In genomic region chr1:67754526-67754920, GRCh38 we compare ENCODE assay signal across 22 cellular contexts.
DNase-seq lines count a peak whose midpoint lies in the region; ATAC-seq and TF ChIP-seq lines count a peak whose summit lies in the region.
"Had no signal": no experiment of that assay in that cellular context is flagged by ENCODE, and none has a peak within 500 bp of the region (broad histone marks: within the 10 kb centered on the region; RNA-seq: fewer than 3 reads in every experiment).

No MANE protein-coding gene starts in this region.

- POLR2A ChIA-PET in OCI-LY7 (lab: Charles Lee): interaction anchor here (1.0 to 6.2 kb wide), 12 partner anchors 10 to 218 kb away, joined by 3 to 40 read pairs (median 3); partner anchors contain the start of gene GADD45A

- no peaks in the 10 kb centered on the region for H3K27me3 ChIP-seq in BLaER1
- H3K27me3 ChIP-seq: spleen, tibial nerve had no signal

- peaks cover 26% of the 10 kb centered on the region for H3K4me1 ChIP-seq in BLaER1
- peaks cover 41% of the 10 kb centered on the region for H3K4me1 ChIP-seq in OCI-LY7 (ENCODE audit: insufficient read depth, low read length, poor library complexity, severe bottlenecking)

- BruUV-seq in OCI-LY7 (replicated peaks; lab: Mats Ljungman, UMichigan): no TSS peak

- H3K27ac ChIP-seq in BLaER1: no peak overlapping the region
- H3K27ac ChIP-seq in OCI-LY7 (ENCODE audit: low read depth, low read length, poor library complexity, severe bottlenecking): no peak overlapping the region
- H3K27ac ChIP-seq: spleen had no signal

- peak overlapping the region; percentile 29 for H3K27ac Mint-ChIP-seq in dendritic cell treated with granulocyte-macrophage colony-stimulating factor and Interleukin-4, amounts not matched to agents 40 ng/mL and 50 ng/mL, for 4 days
- peak overlapping the region; percentile 31 for H3K27ac Mint-ChIP-seq in nephron progenitor cell
- H3K27ac Mint-ChIP-seq: activated CD8-positive, alpha-beta memory T cell treated with anti-CD3 and anti-CD28 coated beads, Interleukin-2, amount 10 ng/mL, durations not matched to agents 7 days and 5 days; activated naive CD8-positive, alpha-beta T cell; H9; stimulated activated naive CD8-positive, alpha-beta T cell treated with anti-CD3 and anti-CD28 coated beads, Interleukin-15, Interleukin-2, amounts not matched to agents 100 ng/mL and 50 ng/mL, for 24 hours had no signal

- H3K36me3 ChIP-seq in BLaER1 (no peaks in the 10 kb centered on the region), OCI-LY7 (ENCODE audit: insufficient read depth, low read length) (no peaks in the 10 kb centered on the region)
- H3K36me3 ChIP-seq: spleen, tibial nerve had no signal

- ATAC-seq in GM18868 (IDR thresholded peaks at IDR 0.05; ENCODE audit: unreplicated experiment): no peak
- ATAC-seq in HG02884 (IDR thresholded peaks at IDR 0.05; ENCODE audit: unreplicated experiment): no peak
- ATAC-seq in HG02623 (IDR thresholded peaks at IDR 0.05; ENCODE audit: unreplicated experiment): no peak

- H3K9me3 ChIP-seq in BLaER1 (no peaks in the 10 kb centered on the region), OCI-LY7 (ENCODE audit: low read length) (no peaks in the 10 kb centered on the region)
- H3K9me3 ChIP-seq: spleen, tibial nerve had no signal

- no peak for TF ChIP-seq CTCF in OCI-LY7 (conservative IDR thresholded peaks at IDR 0.05; ENCODE audit: low read length)
- TF ChIP-seq CTCF in nephron progenitor cell (IDR thresholded peaks at IDR 0.05): no peak

- no peak overlapping the region for H3K4me3 Mint-ChIP-seq in dendritic cell treated with granulocyte-macrophage colony-stimulating factor and Interleukin-4, amounts not matched to agents 40 ng/mL and 50 ng/mL, for 4 days
- no peak overlapping the region for H3K4me3 Mint-ChIP-seq in nephron progenitor cell
- H3K4me3 Mint-ChIP-seq: activated CD8-positive, alpha-beta memory T cell treated with anti-CD3 and anti-CD28 coated beads, Interleukin-2, amount 10 ng/mL, durations not matched to agents 7 days and 5 days; activated naive CD8-positive, alpha-beta T cell; H9; stimulated activated naive CD8-positive, alpha-beta T cell treated with anti-CD3 and anti-CD28 coated beads, Interleukin-15, Interleukin-2, amounts not matched to agents 100 ng/mL and 50 ng/mL, for 24 hours had no signal

- H2AFZ ChIP-seq in OCI-LY7 (ENCODE audit: low read length): peak overlapping the region; percentile 91

- CTCF ChIA-PET in OCI-LY7 (lab: Charles Lee; ENCODE audit: unreplicated experiment): interaction anchor here (0.7 to 1.3 kb wide), 2 partner anchors 32 to 60 kb away, joined by 3 read pairs; no protein-coding TSS in a partner anchor

- no peak overlapping the region for H3K9ac ChIP-seq in BLaER1

- no peaks in the 10 kb centered on the region for H3K79me2 ChIP-seq in OCI-LY7 (ENCODE audit: insufficient read depth, low read depth, low read length)

- H3K4me2 ChIP-seq in BLaER1 (peak overlapping the region; percentile 42), OCI-LY7 (ENCODE audit: low read length) (peak overlapping the region; percentile 44)

- H4K20me1 ChIP-seq in BLaER1 (no peaks in the 10 kb centered on the region), OCI-LY7 (ENCODE audit: insufficient read depth, low read length) (no peaks in the 10 kb centered on the region)

- peaks cover 22% of the 10 kb centered on the region for H3K4me1 Mint-ChIP-seq in dendritic cell treated with granulocyte-macrophage colony-stimulating factor and Interleukin-4, amounts not matched to agents 40 ng/mL and 50 ng/mL, for 4 days (ENCODE audit: low read depth)
- H3K4me1 Mint-ChIP-seq in nephron progenitor cell: peaks cover 79% of the 10 kb centered on the region

- intact Hi-C loops in OCI-LY7 (cut with micrococcal nuclease; ENCODE audit: unreplicated experiment): no loop called here
- intact Hi-C loops in dendritic cell treated with granulocyte-macrophage colony-stimulating factor and Interleukin-4, amounts not matched to agents 40 ng/mL and 50 ng/mL, for 4 days (cut with micrococcal nuclease): loop anchor here (10.0 kb wide), 1 partner anchor 190 kb away; no protein-coding TSS in a partner anchor

- H3K9me3 Mint-ChIP-seq in dendritic cell treated with granulocyte-macrophage colony-stimulating factor and Interleukin-4, amounts not matched to agents 40 ng/mL and 50 ng/mL, for 4 days: no peaks in the 10 kb centered on the region
- H3K9me3 Mint-ChIP-seq in nephron progenitor cell: no peaks in the 10 kb centered on the region
- H3K9me3 Mint-ChIP-seq: H9; stimulated activated naive CD8-positive, alpha-beta T cell treated with anti-CD3 and anti-CD28 coated beads, Interleukin-15, Interleukin-2, amounts not matched to agents 100 ng/mL and 50 ng/mL, for 24 hours had no signal

- no peak for DNase-seq in OCI-LY7 (ENCODE audit: low spot score)
- no peak for DNase-seq in nephron progenitor cell
- no peak for DNase-seq in NCI-H526 (lab: John Stamatoyannopoulos, UW)
- DNase-seq: activated CD8-positive, alpha-beta memory T cell treated with anti-CD3 and anti-CD28 coated beads, Interleukin-2, amount 10 ng/mL, durations not matched to agents 7 days and 5 days; C1 segment of cervical spinal cord; cerebellar nuclear complex; effector CD4-positive, alpha-beta T cell; H9; NCI-H1105 treated with DMSO at 0.1 percent for 48 hours; NCI-H2081; NCI-H345; SIG-M5; spleen; stimulated activated CD4-positive, alpha-beta T cell treated with anti-CD3 and anti-CD28 coated beads, Interleukin-4, amount 100 ng/mL, for 1 hour had no signal

- no peaks in the 10 kb centered on the region for H3K36me3 Mint-ChIP-seq in dendritic cell treated with granulocyte-macrophage colony-stimulating factor and Interleukin-4, amounts not matched to agents 40 ng/mL and 50 ng/mL, for 4 days (ENCODE audit: low read depth)
- peaks cover 16% of the 10 kb centered on the region for H3K36me3 Mint-ChIP-seq in nephron progenitor cell (ENCODE audit: low read depth)
- H3K36me3 Mint-ChIP-seq: activated CD8-positive, alpha-beta memory T cell treated with anti-CD3 and anti-CD28 coated beads, Interleukin-2, amount 10 ng/mL, durations not matched to agents 7 days and 5 days; activated naive CD8-positive, alpha-beta T cell had no signal

- no peaks in the 10 kb centered on the region for H3K9me2 ChIP-seq in OCI-LY7 (ENCODE audit: insufficient read depth, low read length)

- H3K27me3 Mint-ChIP-seq in dendritic cell treated with granulocyte-macrophage colony-stimulating factor and Interleukin-4, amounts not matched to agents 40 ng/mL and 50 ng/mL, for 4 days: no peaks in the 10 kb centered on the region
- no peaks in the 10 kb centered on the region for H3K27me3 Mint-ChIP-seq in nephron progenitor cell (ENCODE audit: low read depth, poor library complexity)
- H3K27me3 Mint-ChIP-seq: activated naive CD8-positive, alpha-beta T cell had no signal

- H3K4me3 ChIP-seq in BLaER1: no peak overlapping the region
- H3K4me3 ChIP-seq in OCI-LY7 (ENCODE audit: low read depth, low read length, poor library complexity, severe bottlenecking): peak overlapping the region; percentile 27
- H3K4me3 ChIP-seq: spleen, tibial nerve had no signal
